14 cellular contexts compared by ENCODE assay signal in the genomic region with DNA sequence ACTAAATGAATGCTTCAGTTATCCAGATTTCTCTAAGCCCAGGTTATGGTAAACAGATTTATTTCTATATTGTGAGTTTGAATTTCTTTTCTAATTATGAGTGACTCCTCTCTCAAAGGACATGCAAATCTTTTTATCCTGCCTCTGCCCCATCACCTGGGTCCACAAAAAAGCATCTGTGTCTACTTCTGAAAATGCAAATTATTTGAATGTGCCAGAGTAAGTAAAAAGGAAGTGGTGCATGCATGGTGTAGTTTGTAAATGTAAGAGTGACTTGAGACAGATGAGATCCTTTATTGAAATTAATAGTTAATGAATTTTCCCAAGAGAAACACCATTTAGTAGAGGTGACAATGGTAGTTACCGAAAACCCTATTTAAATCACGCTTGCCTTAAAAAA. TPM values are rescaled to one million over a fixed set of nuclear protein-coding genes. Genes with fewer than 3 reads are reported as not detected.
DNase-seq lines count a peak whose midpoint lies in the region; ATAC-seq and TF ChIP-seq lines count a peak whose summit lies in the region.
"Had no signal": no experiment of that assay in that cellular context is flagged by ENCODE, and none has a peak within 500 bp of the region (broad histone marks: within the 10 kb centered on the region; RNA-seq: fewer than 3 reads in every experiment).

No MANE protein-coding gene starts in this region.

- no peak overlapping the region for H3K27ac ChIP-seq in brain microvascular endothelial cell
- H3K27ac ChIP-seq: ovary, vagina had no signal

- no peak overlapping the region for H3K4me3 ChIP-seq in brain microvascular endothelial cell (ENCODE audit: low read depth, low read length)
- H3K4me3 ChIP-seq: ovary, vagina had no signal

- no peaks in the 10 kb centered on the region for H3K27me3 Mint-ChIP-seq in central memory CD8-positive, alpha-beta T cell
- H3K27me3 Mint-ChIP-seq in chondrocyte (ENCODE audit: low read depth): peaks cover 5% of the 10 kb centered on the region

- no peaks in the 10 kb centered on the region for H3K36me3 Mint-ChIP-seq in central memory CD8-positive, alpha-beta T cell (ENCODE audit: insufficient read depth)
- H3K36me3 Mint-ChIP-seq in chondrocyte (ENCODE audit: low read depth): no peaks in the 10 kb centered on the region

- no peaks in the 10 kb centered on the region for H3K36me3 ChIP-seq in brain microvascular endothelial cell (replicated peaks)
- H3K36me3 ChIP-seq: ovary, vagina had no signal

- peak overlapping the region; percentile 29 for H3K27ac Mint-ChIP-seq in central memory CD8-positive, alpha-beta T cell (ENCODE audit: low read depth)
- no peak overlapping the region for H3K27ac Mint-ChIP-seq in chondrocyte (ENCODE audit: unreplicated experiment)

- no peak overlapping the region for H3K4me3 Mint-ChIP-seq in central memory CD8-positive, alpha-beta T cell
- H3K4me3 Mint-ChIP-seq in chondrocyte (ENCODE audit: unreplicated experiment): no peak overlapping the region

- TF ChIP-seq CTCF in brain microvascular endothelial cell (IDR thresholded peaks at IDR 0.05; ENCODE audit: low read depth, low read length, missing control alignments) (no peak), chondrocyte (IDR thresholded peaks at IDR 0.05) (no peak)

- H3K4me1 Mint-ChIP-seq in central memory CD8-positive, alpha-beta T cell: peaks cover 62% of the 10 kb centered on the region
- H3K4me1 Mint-ChIP-seq in chondrocyte (ENCODE audit: low read depth): no peaks in the 10 kb centered on the region

- in situ Hi-C loops in brain microvascular endothelial cell (cut with HindIII; ENCODE audit: low pct_ligation_motif_present, low sequenced_read_pairs): no loop called here

- peaks cover 2% of the 10 kb centered on the region for H3K9me3 Mint-ChIP-seq in central memory CD8-positive, alpha-beta T cell
- H3K9me3 Mint-ChIP-seq in chondrocyte (ENCODE audit: low read depth): peaks cover under 1% of the 10 kb centered on the region

- no peak for DNase-seq in central memory CD8-positive, alpha-beta T cell (ENCODE audit: low spot score in 2 of 2)
- DNase-seq in T1000 (lab: John Stamatoyannopoulos, UW): no peak
- no peak for DNase-seq in brain microvascular endothelial cell
- DNase-seq in HuH-7.5 (ENCODE audit: low spot score): no peak
- no peak for DNase-seq in chondrocyte (ENCODE audit: low spot score)
- DNase-seq: COR-L47, KG1, left colon, NCI-H446, ovary had no signal

- ATAC-seq in GM18867 (IDR thresholded peaks at IDR 0.05; ENCODE audit: unreplicated experiment) (peak; percentile 85), GM21619 (IDR thresholded peaks at IDR 0.05; ENCODE audit: unreplicated experiment) (peak; percentile 69), HG03159 (IDR thresholded peaks at IDR 0.05; ENCODE audit: unreplicated experiment) (peak; percentile 70)
- no peak for ATAC-seq in central memory CD8-positive, alpha-beta T cell (replicated peaks; ENCODE audit: extremely low read depth, poor library complexity, severe bottlenecking)
- ATAC-seq: left colon had no signal

- H3K27me3 ChIP-seq in brain microvascular endothelial cell (replicated peaks): no peaks in the 10 kb centered on the region
- H3K27me3 ChIP-seq: ovary, vagina had no signal

RNA-seq across cellular contexts. Expression of gene MCTP2, which starts 26.9 kb away (rescaled TPM):
- 3.6 to 4.5 TPM (median 4.0 TPM) in 3 replicates for total RNA-seq in chondrocyte
